Comparison of ENCODE assay signal across 8 cellular contexts in the genomic region with DNA sequence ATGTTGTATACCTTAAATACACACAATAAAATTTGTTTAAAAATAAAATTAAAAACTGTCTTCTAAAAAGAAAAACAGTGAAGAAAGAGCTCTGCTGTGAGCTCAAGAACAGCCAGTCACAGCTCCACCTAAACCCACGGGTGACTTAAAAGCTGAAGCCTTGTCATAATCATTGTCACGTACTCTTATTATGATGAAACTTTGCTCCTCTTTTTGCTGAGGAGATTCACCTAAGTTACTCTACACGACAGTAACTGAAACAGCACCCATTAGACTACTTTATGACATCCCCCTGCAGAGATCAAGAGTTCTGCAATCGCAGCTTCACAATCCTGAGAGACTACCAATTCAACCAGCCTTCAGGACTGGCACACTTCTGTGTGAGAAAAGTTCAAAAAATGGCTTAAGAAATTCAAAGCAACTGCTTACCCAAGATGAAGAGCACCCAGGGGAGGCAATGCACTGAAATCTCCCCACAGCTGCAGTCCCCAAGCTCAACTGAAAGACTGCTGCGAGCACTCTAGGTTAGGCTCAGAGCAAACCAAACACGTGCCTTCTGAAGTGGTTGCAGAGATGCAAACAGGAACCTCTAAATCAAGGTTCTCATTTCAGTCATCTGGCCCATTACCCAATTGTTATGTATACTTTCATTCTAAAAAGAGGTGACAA. TPM values are rescaled to one million over a fixed set of nuclear protein-coding genes. Genes with fewer than 3 reads are reported as not detected.
DNase-seq lines count a peak whose midpoint lies in the region; ATAC-seq and TF ChIP-seq lines count a peak whose summit lies in the region.

A gene with protein sequence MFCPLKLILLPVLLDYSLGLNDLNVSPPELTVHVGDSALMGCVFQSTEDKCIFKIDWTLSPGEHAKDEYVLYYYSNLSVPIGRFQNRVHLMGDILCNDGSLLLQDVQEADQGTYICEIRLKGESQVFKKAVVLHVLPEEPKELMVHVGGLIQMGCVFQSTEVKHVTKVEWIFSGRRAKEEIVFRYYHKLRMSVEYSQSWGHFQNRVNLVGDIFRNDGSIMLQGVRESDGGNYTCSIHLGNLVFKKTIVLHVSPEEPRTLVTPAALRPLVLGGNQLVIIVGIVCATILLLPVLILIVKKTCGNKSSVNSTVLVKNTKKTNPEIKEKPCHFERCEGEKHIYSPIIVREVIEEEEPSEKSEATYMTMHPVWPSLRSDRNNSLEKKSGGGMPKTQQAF (minus strand): TSS at position 500 of the 669 bp plus-strand sequence. CDS start 10,145 bp downstream, outside the sequence.

- no peak within 1 kb of the TSS for H3K9ac ChIP-seq in mesenchymal stem cell (ENCODE audit: low read length)

- peaks cover 8% of the 10 kb centered on the region for H3K4me1 Mint-ChIP-seq in Caco-2 (ENCODE audit: low read depth, unreplicated experiment)

- no peaks in the 10 kb centered on the region for H3K27me3 Mint-ChIP-seq in Caco-2 (ENCODE audit: insufficient read depth, unreplicated experiment)

- H3K4me3 Mint-ChIP-seq in Caco-2 (ENCODE audit: unreplicated experiment): no peak within 1 kb of the TSS

- no peak within 1 kb of the TSS for H2BK5ac ChIP-seq in mesenchymal stem cell (ENCODE audit: low read depth, low read length, poor library complexity, severe bottlenecking)

- intact Hi-C loops in Caco-2 (cut with micrococcal nuclease; ENCODE audit: unreplicated experiment): no loop called here

- no peaks in the 10 kb centered on the region for H3K9me3 Mint-ChIP-seq in Caco-2 (ENCODE audit: unreplicated experiment)

- ATAC-seq in GM18873 (IDR thresholded peaks at IDR 0.05; ENCODE audit: low FRiP score, unreplicated experiment) (peak; percentile 40), GM21528 (IDR thresholded peaks at IDR 0.05; ENCODE audit: low FRiP score, unreplicated experiment) (no peak)

- H3K4me1 ChIP-seq in mesenchymal stem cell (ENCODE audit: control insufficient read depth, insufficient read depth, low read depth, low read length) (no peaks in the 10 kb centered on the region), Caco-2 (no peaks in the 10 kb centered on the region)

- H4K91ac ChIP-seq in mesenchymal stem cell (ENCODE audit: low read length): no peak within 1 kb of the TSS

- peak within 1 kb of the TSS in 6 of 7 experiments; percentile 15 to 33 (median 24) for H3K4me3 ChIP-seq in skin epidermis
- no peak within 1 kb of the TSS for H3K4me3 ChIP-seq in mesenchymal stem cell (ENCODE audit: insufficient read depth in 1 of 2, low read depth in 1 of 2, low read length in 2 of 2)
- H3K4me3 ChIP-seq in Caco-2 (ENCODE audit: low read depth, low read length): no peak within 1 kb of the TSS

- no peak within 1 kb of the TSS for H2BK120ac ChIP-seq in mesenchymal stem cell (ENCODE audit: low read depth, low read length)

- no TSS peak for BruUV-seq in Caco-2 (replicated peaks; lab: Mats Ljungman, UMichigan)

- H3K27ac Mint-ChIP-seq in Caco-2 (ENCODE audit: unreplicated experiment): no peak within 1 kb of the TSS

- POLR2A ChIA-PET in Caco-2 (lab: Charles Lee): no interaction called here

- no peaks in the 10 kb centered on the region for H3K36me3 ChIP-seq in mesenchymal stem cell (ENCODE audit: control insufficient read depth in 1 of 2, insufficient read depth in 2 of 2, low read depth in 1 of 2, low read length in 2 of 2)
- H3K36me3 ChIP-seq in Caco-2 (ENCODE audit: control insufficient read depth, insufficient read depth, low read length): no peaks in the 10 kb centered on the region; the same call in 1 of the 2 replicates

- CTCF ChIA-PET in Caco-2 (lab: Charles Lee): no interaction called here

- H3K4me2 ChIP-seq in mesenchymal stem cell (ENCODE audit: low read length, poor library complexity, severe bottlenecking): no peak within 1 kb of the TSS

- no peak within 1 kb of the TSS for H3K4ac ChIP-seq in mesenchymal stem cell (ENCODE audit: low read depth in 1 of 2, low read length in 2 of 2)

- H3K27me3 ChIP-seq in mesenchymal stem cell (ENCODE audit: control insufficient read depth in 1 of 2, insufficient read depth in 1 of 2, low read length in 2 of 2): peaks cover 33 to 43% of the 10 kb centered on the region in 2 experiments
- no peaks in the 10 kb centered on the region for H3K27me3 ChIP-seq in Caco-2 (replicated peaks; ENCODE audit: control insufficient read depth, insufficient read depth, low read length)

- H3K18ac ChIP-seq in mesenchymal stem cell (ENCODE audit: low read depth in 1 of 2, low read length in 2 of 2): no peak within 1 kb of the TSS

- H3K79me1 ChIP-seq in mesenchymal stem cell (replicated peaks; ENCODE audit: low read length, poor library complexity, severe bottlenecking): no peaks in the 10 kb centered on the region

- no peak for TF ChIP-seq CTCF in Caco-2 (IDR thresholded peaks at IDR 0.05; ENCODE audit: insufficient read depth in 1 of 2, low read depth in 1 of 2, low read length in 1 of 2, severe bottlenecking in 1 of 2, unreplicated experiment in 1 of 2)

- no peak within 1 kb of the TSS for H4K8ac ChIP-seq in mesenchymal stem cell (ENCODE audit: low read length)

- H3K9me3 ChIP-seq in mesenchymal stem cell (ENCODE audit: control insufficient read depth, low read length) (no peaks in the 10 kb centered on the region), Caco-2 (no peaks in the 10 kb centered on the region)

- no peak within 1 kb of the TSS for H3K14ac ChIP-seq in mesenchymal stem cell (ENCODE audit: low read length in 2 of 2)

- H3K27ac ChIP-seq in skin epidermis (peak within 1 kb of the TSS in 18 of 21 experiments; percentile 3 to 90 (median 56)), mesenchymal stem cell (ENCODE audit: low read length, poor library complexity, severe bottlenecking) (no peak within 1 kb of the TSS)

- no peak within 1 kb of the TSS for H2AFZ ChIP-seq in mesenchymal stem cell (ENCODE audit: low read depth, low read length)

- 88% methylated on average over 5 of the region's 6 CpGs for WGBS in mesenchymal stem cell

- H2BK12ac ChIP-seq in mesenchymal stem cell (ENCODE audit: low read length in 2 of 2): no peak within 1 kb of the TSS

- no peak within 1 kb of the TSS for H2AK5ac ChIP-seq in mesenchymal stem cell (ENCODE audit: low read length, severe bottlenecking)

- H3K36me3 Mint-ChIP-seq in Caco-2 (ENCODE audit: insufficient read depth, unreplicated experiment): peaks cover 5% of the 10 kb centered on the region

- H2BK15ac ChIP-seq in mesenchymal stem cell (ENCODE audit: low read depth, poor library complexity, severe bottlenecking): no peak within 1 kb of the TSS

- DNase-seq in NAMALWA (ENCODE audit: low spot score): peak; percentile 77
- DNase-seq in activated effector memory CD4-positive, alpha-beta T cell treated with anti-CD3 and anti-CD28 coated beads, Interleukin-2, amount 50 U/mL, for 16 hours: peak; percentile 84
- DNase-seq in mesenchymal stem cell: no peak
- no peak for DNase-seq in NCI-H128 (lab: John Stamatoyannopoulos, UW; ENCODE audit: unreplicated experiment)
- no peak for DNase-seq in Caco-2

- H3K23ac ChIP-seq in mesenchymal stem cell (ENCODE audit: low read length in 2 of 2): no peak within 1 kb of the TSS

RNA-seq across cellular contexts. Expression of the gene that starts here (rescaled TPM):
- not detected for polyA plus RNA-seq in mesenchymal stem cell (2013, experiment 1 of 2)
- not detected for polyA plus RNA-seq in mesenchymal stem cell (2013, experiment 2 of 2)
- total RNA-seq in Caco-2 (2022): 8.9 and 12.0 TPM in 2 replicates

Comparison
In these comparisons a context has a peak if more than half of its experiments do, and no peak if none do; other contexts are left out.
1. DNase-seq: peak in NAMALWA (single experiment) and activated effector memory CD4-positive, alpha-beta T cell treated with anti-CD3 and anti-CD28 coated beads, Interleukin-2, amount 50 U/mL, for 16 hours (single experiment); none in mesenchymal stem cell (single experiment), NCI-H128 (single experiment) and Caco-2 (0 of 2).
2. H3K4me3 ChIP-seq: peak in skin epidermis (6 of 7); none in mesenchymal stem cell (0 of 2) and Caco-2 (single experiment).